ENCODE assay signal across 8 cellular contexts in genomic region chr20:2470051-2470431, GRCh38.
A peak's percentile ranks its signal among the peaks of the same experiment; 100 is the strongest.
DNase-seq lines count a peak whose midpoint lies in the region; ATAC-seq lines count a peak whose summit lies in the region.

No MANE protein-coding gene starts in this region.

- peaks cover 44% of the 10 kb centered on the region for H3K36me3 ChIP-seq in KOPT-K1 (ENCODE audit: insufficient read depth, low read length)

- DNase-seq in COLO668 (lab: John Stamatoyannopoulos, UW; ENCODE audit: unreplicated experiment) (peak; percentile 68), SW480 (ENCODE audit: low spot score) (peak; percentile 54), amniotic epithelial cell (ENCODE audit: low read depth) (peak; percentile 59), hepatic stellate cell (ENCODE audit: low spot score) (peak; percentile 70), skeletal muscle cell (ENCODE audit: low read depth) (no peak)

- H3K4me3 ChIP-seq in skeletal muscle cell (ENCODE audit: low read depth, low read length) = peak overlapping the region; percentile 87

- peak overlapping the region; percentile 93 for H3K27ac ChIP-seq in KOPT-K1 (ENCODE audit: low read depth, low read length, poor library complexity, severe bottlenecking)

- ATAC-seq in GM21423 (IDR thresholded peaks at IDR 0.05; ENCODE audit: unreplicated experiment) (peak; percentile 27), HG03469 (IDR thresholded peaks at IDR 0.05; ENCODE audit: unreplicated experiment) (no peak)

- H3K9me3 ChIP-seq in KOPT-K1 (ENCODE audit: insufficient read depth, low read length, poor library complexity, severe bottlenecking) = no peaks in the 10 kb centered on the region
